ENCODE assay signal across 19 cellular contexts in genomic region chr14:97149775-97150174, GRCh38.
DNase-seq lines count a peak whose midpoint lies in the region; ATAC-seq, FAIRE-seq and TF ChIP-seq lines count a peak whose summit lies in the region.
"Had no signal": no experiment of that assay in that cellular context is flagged by ENCODE, and none has a peak within 500 bp of the region (broad histone marks: within the 10 kb centered on the region; RNA-seq: fewer than 3 reads in every experiment).

No MANE protein-coding gene starts in this region.

- H2BK5ac ChIP-seq in mesendoderm (ENCODE audit: low read length): no peak overlapping the region

- no peak overlapping the region for H3K27ac Mint-ChIP-seq in naive thymus-derived CD8-positive, alpha-beta T cell
- H3K27ac Mint-ChIP-seq in activated CD4-positive, alpha-beta T cell treated with anti-CD3 and anti-CD28 coated beads, Interleukin-2, amount 10 ng/mL, durations not matched to agents 7 days and 5 days: no peak overlapping the region
- H3K27ac Mint-ChIP-seq: HFFc6 had no signal

- in situ Hi-C loops in K562 (cut with MboI): loop anchor here (10.0 kb wide), 1 partner anchor 565 kb away; no protein-coding TSS in a partner anchor

- no peak overlapping the region for H2AFZ ChIP-seq in K562 (ENCODE audit: low read depth, low read length)

- H3K18ac ChIP-seq in mesendoderm (ENCODE audit: low read length): no peak overlapping the region

- peaks cover 0 to 2% (median under 1%) of the 10 kb centered on the region in 4 donors for H3K4me1 Mint-ChIP-seq in naive thymus-derived CD8-positive, alpha-beta T cell
- no peaks in the 10 kb centered on the region for H3K4me1 Mint-ChIP-seq in activated CD4-positive, alpha-beta T cell treated with anti-CD3 and anti-CD28 coated beads, Interleukin-2, amount 10 ng/mL, durations not matched to agents 7 days and 5 days

- H3K36me3 ChIP-seq in HEK293 (ENCODE audit: control insufficient read depth in 2 of 2, insufficient read depth in 1 of 2, low read length in 2 of 2) (no peaks in the 10 kb centered on the region), K562 (ENCODE audit: control insufficient read depth, insufficient read depth, low read length) (no peaks in the 10 kb centered on the region), mesendoderm (ENCODE audit: control insufficient read depth, insufficient read depth, low read length) (no peaks in the 10 kb centered on the region)
- H3K36me3 ChIP-seq: BE2C had no signal

- WGBS in K562 (ENCODE audit: insufficient coverage, low coverage, missing lambda C conversion rate): 0% methylated on average over 3 of the region's 3 CpGs
- WGBS in mesendoderm (ENCODE audit: extremely low coverage, insufficient coverage, low lambda C conversion rate): no CpG with 5 or more reads among the region's 3 CpGs

- H4K5ac ChIP-seq in mesendoderm (ENCODE audit: low read length): no peak overlapping the region

- H2BK120ac ChIP-seq in mesendoderm (ENCODE audit: low read depth, low read length): no peak overlapping the region

- BruUV-seq in K562 (replicated peaks; lab: Mats Ljungman, UMichigan): no TSS peak

- no peaks in the 10 kb centered on the region; the same call in 1 of the 2 replicates for H4K20me1 ChIP-seq in K562 (replicated peaks; ENCODE audit: control insufficient read depth, insufficient read depth, low read length)

- H3K27ac ChIP-seq in HEK293 (ENCODE audit: extremely low read depth, low read depth, low read length) (no peak overlapping the region), K562 (ENCODE audit: extremely low read depth, low read depth, low read length) (no peak overlapping the region), mesendoderm (ENCODE audit: low read depth, low read length) (no peak overlapping the region)
- H3K27ac ChIP-seq: C4-2B had no signal

- H2AK5ac ChIP-seq in mesendoderm (ENCODE audit: low read length): no peak overlapping the region

- peaks cover 0 to 3% (median 0%) of the 10 kb centered on the region in 3 donors for H3K36me3 Mint-ChIP-seq in naive thymus-derived CD8-positive, alpha-beta T cell
- H3K36me3 Mint-ChIP-seq in activated CD4-positive, alpha-beta T cell treated with anti-CD3 and anti-CD28 coated beads, Interleukin-2, amount 10 ng/mL, durations not matched to agents 7 days and 5 days (ENCODE audit: low read depth): no peaks in the 10 kb centered on the region
- H3K36me3 Mint-ChIP-seq: CD4-positive, alpha-beta memory T cell had no signal

- intact Hi-C loops in K562 (cut with micrococcal nuclease): no loop called here

- CTCF ChIA-PET in HEK293 (lab: Yijun Ruan, JAX) (no interaction called here), K562 (lab: Yijun Ruan, JAX; ENCODE audit: low intra/inter-chr PET ratio) (no interaction called here)
- CTCF ChIA-PET in activated CD4-positive, alpha-beta T cell treated with anti-CD3 and anti-CD28 coated beads, Interleukin-2, amount 10 ng/mL, durations not matched to agents 7 days and 5 days (lab: Charles Lee): interaction anchor here (1.2 kb wide), 1 partner anchor 25 kb away, joined by 5 read pairs; no protein-coding TSS in a partner anchor

- no peak for TF ChIP-seq EP300 in K562 (IDR thresholded peaks at IDR 0.05; ENCODE audit: low read length)

- H3K27me3 ChIP-seq in K562 (ENCODE audit: control insufficient read depth in 2 of 2, insufficient read depth in 2 of 2, low read length in 2 of 2): peaks cover 0 to 13% of the 10 kb centered on the region in 2 experiments; a peak in 1 of 5 replicates
- H3K27me3 ChIP-seq in mesendoderm (ENCODE audit: insufficient read depth, low read length, poor library complexity): no peaks in the 10 kb centered on the region
- H3K27me3 ChIP-seq: BE2C had no signal

- H3K9me3 ChIP-seq in HEK293 (ENCODE audit: control insufficient read depth, insufficient read depth, low read depth, low read length): no peaks in the 10 kb centered on the region
- no peaks in the 10 kb centered on the region for H3K9me3 ChIP-seq in K562 (replicated peaks; ENCODE audit: control insufficient read depth, insufficient read depth, low read depth, low read length)
- H3K9me3 ChIP-seq: BE2C had no signal

- peaks cover 0 to 1% (median 0%) of the 10 kb centered on the region in 9 donors for H3K9me3 Mint-ChIP-seq in naive thymus-derived CD8-positive, alpha-beta T cell
- H3K9me3 Mint-ChIP-seq in activated CD4-positive, alpha-beta T cell treated with anti-CD3 and anti-CD28 coated beads, Interleukin-2, amount 10 ng/mL, durations not matched to agents 7 days and 5 days: no peaks in the 10 kb centered on the region
- H3K9me3 Mint-ChIP-seq: CD4-positive, alpha-beta memory T cell; H9 had no signal

- TF ChIP-seq POLR2A in K562 (conservative IDR thresholded peaks at IDR 0.05): no peak

- no peak overlapping the region for H3K56ac ChIP-seq in mesendoderm (ENCODE audit: low read length)

- DNase-seq in ELF-1 (ENCODE audit: low read depth, low spot score) (peak; percentile 19), K562 (ENCODE audit: extremely low read depth in 1 of 4, low spot score in 3 of 4) (peak in 3 of 4 experiments; percentile 8 to 17 (median 13)), mesendoderm (peak; percentile 18), NCI-H2227 treated with DMSO at 0.1 percent for 48 hours (lab: John Stamatoyannopoulos, UW) (no peak)
- no peak for DNase-seq in naive thymus-derived CD8-positive, alpha-beta T cell
- no peak for DNase-seq in activated CD4-positive, alpha-beta T cell treated with anti-CD3 and anti-CD28 coated beads, Interleukin-2, amount 10 ng/mL, durations not matched to agents 7 days and 5 days
- DNase-seq in activated CD8-positive, alpha-beta memory T cell treated with anti-CD3 and anti-CD28 coated beads, Interleukin-2, amount 50 U/mL, for 4 hours: no peak
- DNase-seq: BE2C, DMS79, H9, HFFc6 had no signal

- H3K9ac ChIP-seq in K562 (ENCODE audit: insufficient read depth in 1 of 2, low read depth in 2 of 2, low read length in 2 of 2) (no peak overlapping the region), mesendoderm (ENCODE audit: low read length) (no peak overlapping the region)

- no peak overlapping the region for H3K4me3 Mint-ChIP-seq in naive thymus-derived CD8-positive, alpha-beta T cell
- H3K4me3 Mint-ChIP-seq in activated CD4-positive, alpha-beta T cell treated with anti-CD3 and anti-CD28 coated beads, Interleukin-2, amount 10 ng/mL, durations not matched to agents 7 days and 5 days: no peak overlapping the region
- H3K4me3 Mint-ChIP-seq: CD4-positive, alpha-beta memory T cell; H9; HFFc6 had no signal

- POLR2A ChIA-PET in HEK293 (lab: Yijun Ruan, JAX) (no interaction called here), K562 (lab: Yijun Ruan, JAX) (no interaction called here)
- POLR2A ChIA-PET in naive thymus-derived CD8-positive, alpha-beta T cell (lab: Charles Lee): no interaction called here
- POLR2A ChIA-PET in activated CD4-positive, alpha-beta T cell treated with anti-CD3 and anti-CD28 coated beads, Interleukin-2, amount 10 ng/mL, durations not matched to agents 7 days and 5 days (lab: Charles Lee): no interaction called here

- no peak for TF ChIP-seq RAD21 in K562 (CRISPR knock-in tag; conservative IDR thresholded peaks at IDR 0.05 in 1 of 2, IDR thresholded peaks at IDR 0.05 in 1 of 2)

- no peak overlapping the region for H3K4ac ChIP-seq in mesendoderm (ENCODE audit: low read depth, low read length)

- no peak for FAIRE-seq in K562 (lab: Jason Lieb, UNC)
- FAIRE-seq: A204.1, G401.6, GM12891, HepG2, HTR-8/SVneo had no signal

- no peak overlapping the region for H2BK15ac ChIP-seq in mesendoderm (replicated peaks; ENCODE audit: low read depth)

- no peak overlapping the region for H3K23ac ChIP-seq in mesendoderm (ENCODE audit: low read length)

- H3K9me1 ChIP-seq in K562 (ENCODE audit: control insufficient read depth, insufficient read depth, low read length): no peaks in the 10 kb centered on the region

- no peak for TF ChIP-seq CTCF in HEK293 (tag by site-specific recombination; IDR thresholded peaks at IDR 0.05)
- TF ChIP-seq CTCF in K562 (IDR thresholded peaks at IDR 0.05 in 2 of 3, conservative IDR thresholded peaks at IDR 0.05 in 1 of 3; ENCODE audit: insufficient read depth in 2 of 3, low read depth in 1 of 3, low read length in 3 of 3): no peak

- H3K27me3 Mint-ChIP-seq in naive thymus-derived CD8-positive, alpha-beta T cell: peaks cover 7 to 19% (median 11%) of the 10 kb centered on the region in 5 donors
- H3K27me3 Mint-ChIP-seq in activated CD4-positive, alpha-beta T cell treated with anti-CD3 and anti-CD28 coated beads, Interleukin-2, amount 10 ng/mL, durations not matched to agents 7 days and 5 days: peaks cover 6% of the 10 kb centered on the region

- peak; percentile 47; the same call in 1 of the 3 replicates for ATAC-seq in K562
- no peak for ATAC-seq in naive thymus-derived CD8-positive, alpha-beta T cell
- ATAC-seq: HepG2 had no signal

- H3K79me2 ChIP-seq in K562 (ENCODE audit: control insufficient read depth, insufficient read depth, low read length): no peaks in the 10 kb centered on the region
- no peaks in the 10 kb centered on the region for H3K79me2 ChIP-seq in mesendoderm (ENCODE audit: control insufficient read depth, insufficient read depth, low read length)

- no peak overlapping the region for H3K4me2 ChIP-seq in K562 (ENCODE audit: insufficient read depth, low read length)
- no peak overlapping the region for H3K4me2 ChIP-seq in mesendoderm (ENCODE audit: low read length)

- H3K4me3 ChIP-seq in HEK293 (ENCODE audit: low read depth, low read length) (no peak overlapping the region), K562 (no peak overlapping the region), mesendoderm (ENCODE audit: low read length) (no peak overlapping the region)

- no peaks in the 10 kb centered on the region for H3K4me1 ChIP-seq in HEK293 (ENCODE audit: control insufficient read depth, insufficient read depth, low read length)
- H3K4me1 ChIP-seq in K562 (replicated peaks in 1 of 2; ENCODE audit: control insufficient read depth in 2 of 2, insufficient read depth in 2 of 2, low read length in 2 of 2): peaks cover 0 to 3% of the 10 kb centered on the region in 2 experiments; a peak in 2 of 5 replicates
- no peaks in the 10 kb centered on the region for H3K4me1 ChIP-seq in mesendoderm (ENCODE audit: control insufficient read depth, low read depth, low read length)
- H3K4me1 ChIP-seq: BE2C had no signal

- no peak overlapping the region for H4K8ac ChIP-seq in mesendoderm (ENCODE audit: low read depth, low read length)

- no peaks in the 10 kb centered on the region for H3K79me1 ChIP-seq in mesendoderm (ENCODE audit: low read length)

TF ChIP-seq in HEK293, 187 proteins besides CTCF, POLR2A, EP300 and RAD21:
- no peak for TF ChIP-seq ZNF132 (tag by site-specific recombination; IDR thresholded peaks at IDR 0.05; ENCODE audit: borderline replicate concordance)
- no peak for TF ChIP-seq ZNF514 (tag by site-specific recombination; IDR thresholded peaks at IDR 0.05)
- 0 out of 2 replicates have a peak, but pooled peaks have one; percentile 10 for TF ChIP-seq ZFHX2 (tag by site-specific recombination; conservative IDR thresholded peaks at IDR 0.05)
- TF ChIP-seq ZNF768 (tag by site-specific recombination; IDR thresholded peaks at IDR 0.05): no peak

TF ChIP-seq in K562, 482 proteins besides CTCF, POLR2A, EP300 and RAD21 (continues in another document):
- TF ChIP-seq KAT7 (CRISPR knock-in tag; IDR thresholded peaks at IDR 0.05; ENCODE audit: borderline replicate concordance) (no peak), ZZZ3 (IDR thresholded peaks at IDR 0.05) (no peak), HOXB6 (CRISPR knock-in tag; IDR thresholded peaks at IDR 0.05; ENCODE audit: borderline replicate concordance) (no peak), SRSF1 (IDR thresholded peaks at IDR 0.05; ENCODE audit: low read depth, low read length) (no peak)

Comparison
In these comparisons a context has a peak if more than half of its experiments do, and no peak if none do; other contexts are left out.
1. DNase-seq: peak in ELF-1 (single experiment), K562 (3 of 4) and mesendoderm (single experiment); none in naive thymus-derived CD8-positive, alpha-beta T cell (0 of 10), activated CD4-positive, alpha-beta T cell treated with anti-CD3 and anti-CD28 coated beads, Interleukin-2, amount 10 ng/mL, durations not matched to agents 7 days and 5 days (single experiment), activated CD8-positive, alpha-beta memory T cell treated with anti-CD3 and anti-CD28 coated beads, Interleukin-2, amount 50 U/mL, for 4 hours (single experiment) and NCI-H2227 treated with DMSO at 0.1 percent for 48 hours (single experiment).